Comparison of ENCODE assay signal across 1 cellular context in the genomic region with DNA sequence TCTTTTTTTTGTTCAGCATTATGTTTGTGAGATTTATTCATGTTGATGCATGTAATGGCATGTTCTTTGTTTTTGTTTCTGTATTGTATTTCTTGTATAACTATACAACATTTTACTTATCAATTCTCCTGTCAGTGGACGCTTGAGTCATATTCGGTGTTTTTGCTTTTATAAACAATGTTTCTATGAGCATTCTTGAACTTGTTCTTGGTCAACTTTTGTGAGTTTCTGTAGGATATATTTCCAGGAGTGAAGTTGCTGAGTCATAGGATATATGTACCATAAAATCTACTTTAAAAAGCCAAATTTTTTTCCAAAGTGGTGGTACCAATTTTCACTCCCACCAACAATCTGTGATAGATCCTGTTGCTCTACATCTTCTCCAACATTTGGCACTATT.
A peak's percentile ranks its signal among the peaks of the same experiment; 100 is the strongest.
TF ChIP-seq lines count a peak whose summit lies in the region.

No MANE protein-coding gene starts in this region.

TF ChIP-seq in K562, 482 proteins besides CTCF, POLR2A, EP300 and RAD21 (continued from another document):
- peak; percentile 48 for TF ChIP-seq ZNF316 (IDR thresholded peaks at IDR 0.05)
- TF ChIP-seq, protein P1, sequence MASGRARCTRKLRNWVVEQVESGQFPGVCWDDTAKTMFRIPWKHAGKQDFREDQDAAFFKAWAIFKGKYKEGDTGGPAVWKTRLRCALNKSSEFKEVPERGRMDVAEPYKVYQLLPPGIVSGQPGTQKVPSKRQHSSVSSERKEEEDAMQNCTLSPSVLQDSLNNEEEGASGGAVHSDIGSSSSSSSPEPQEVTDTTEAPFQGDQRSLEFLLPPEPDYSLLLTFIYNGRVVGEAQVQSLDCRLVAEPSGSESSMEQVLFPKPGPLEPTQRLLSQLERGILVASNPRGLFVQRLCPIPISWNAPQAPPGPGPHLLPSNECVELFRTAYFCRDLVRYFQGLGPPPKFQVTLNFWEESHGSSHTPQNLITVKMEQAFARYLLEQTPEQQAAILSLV (tag; IDR thresholded peaks at IDR 0.05), result no peak
TF ChIP-seq in K562: peak in this region for 3.
